In the genomic region with DNA sequence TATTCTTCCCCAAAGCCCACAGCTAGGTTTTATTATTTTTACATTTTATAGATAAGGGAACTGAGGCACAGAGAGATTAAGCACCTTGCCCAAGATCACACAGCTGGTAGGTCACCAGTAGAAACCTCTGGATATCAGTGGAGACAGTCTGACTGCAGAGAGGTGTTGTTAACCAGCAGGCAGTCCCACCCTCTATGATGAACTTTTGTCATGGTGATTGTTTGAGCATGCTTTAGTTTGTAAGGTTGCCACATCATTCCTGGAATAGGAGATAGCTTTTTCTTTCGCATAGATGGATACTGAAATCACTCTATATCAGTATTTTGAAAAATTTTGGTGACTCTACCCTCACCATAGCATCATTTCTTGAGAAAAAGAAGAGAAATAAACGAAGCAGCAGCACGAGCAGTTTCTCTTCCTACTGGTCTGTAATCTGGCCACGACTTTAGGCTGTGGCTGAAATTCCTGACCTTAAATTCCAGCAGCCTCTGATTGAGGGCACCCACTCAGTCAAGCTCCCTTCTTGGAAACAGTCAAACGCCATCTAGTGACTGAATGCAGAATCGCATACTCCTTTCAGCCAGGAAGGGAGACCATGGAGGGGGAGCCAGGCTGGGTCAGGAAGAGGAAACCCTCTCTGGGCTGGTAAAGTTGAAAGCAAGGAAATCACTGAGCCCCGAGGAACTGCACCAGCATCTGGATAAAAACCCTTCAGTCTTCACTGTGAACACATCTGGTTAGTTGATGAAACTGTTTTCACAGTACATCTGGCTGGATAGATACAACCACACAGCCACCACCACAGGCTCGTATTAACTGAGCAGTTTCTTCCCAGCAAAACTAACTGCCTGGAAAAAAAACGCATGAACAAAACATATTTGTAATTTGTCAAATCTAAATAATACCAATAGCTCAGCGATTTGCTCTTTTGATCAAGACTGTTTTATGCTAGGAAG, we compare ENCODE assay signal across 8 cellular contexts.
DNase-seq lines count a peak whose midpoint lies in the region; ATAC-seq and TF ChIP-seq lines count a peak whose summit lies in the region.

No MANE protein-coding gene starts in this region.

- H3K4me1 ChIP-seq in DOHH2 (ENCODE audit: control insufficient read depth, low read length), result no peaks in the 10 kb centered on the region

- no peak overlapping the region for H3K27ac ChIP-seq in DOHH2 (ENCODE audit: low read depth, low read length)

- H3K79me2 ChIP-seq in DOHH2 (ENCODE audit: control insufficient read depth, low read length), result no peaks in the 10 kb centered on the region

- intact Hi-C loops in left cardiac atrium (cut with DNase I), result loop anchor here (5.0 to 10.0 kb wide), 2 partner anchors 102 to 714 kb away; no protein-coding TSS in a partner anchor

- TF ChIP-seq RAD21 in Ishikawa (IDR thresholded peaks at IDR 0.05; ENCODE audit: low read depth), result peak; percentile 41

- 0 out of 2 replicates have a peak overlapping the region, but pooled peaks have one; percentile 14 for H3K4me2 ChIP-seq in DOHH2 (ENCODE audit: low read length)

- H3K36me3 ChIP-seq in DOHH2 (ENCODE audit: control insufficient read depth, low read length), result no peaks in the 10 kb centered on the region

- peak; percentile 19 for DNase-seq in activated naive CD8-positive, alpha-beta T cell treated with anti-CD3 and anti-CD28 coated beads, Interleukin-2, amount 50 U/mL, for 16 hours (ENCODE audit: low read depth, low spot score)
- DNase-seq in left cardiac atrium, result peak; percentile 45
- DNase-seq in retina, result peak; percentile 64

- peaks cover 3% of the 10 kb centered on the region for H3K27me3 ChIP-seq in DOHH2 (ENCODE audit: control insufficient read depth, low read length)

- H3K9me2 ChIP-seq in DOHH2 (replicated peaks; ENCODE audit: control insufficient read depth, low read length), result no peaks in the 10 kb centered on the region

- no peak for TF ChIP-seq EP300 in Ishikawa (IDR thresholded peaks at IDR 0.05; ENCODE audit: borderline replicate concordance)

- H4K20me1 ChIP-seq in DOHH2 (ENCODE audit: control insufficient read depth, insufficient read depth, low read depth, low read length), result no peaks in the 10 kb centered on the region

- peak; percentile 89 for TF ChIP-seq CTCF in DOHH2 (IDR thresholded peaks at IDR 0.05; ENCODE audit: low read depth, low read length, poor library complexity, severe bottlenecking)

- H3F3A ChIP-seq in DOHH2 (ENCODE audit: control insufficient read depth, insufficient read depth), result no peaks in the 10 kb centered on the region

- H3K9me3 ChIP-seq in DOHH2 (ENCODE audit: control insufficient read depth, insufficient read depth, low read length), result 0 out of 2 replicates have a peak, but pooled peaks cover under 1% of the 10 kb centered on the region

- no peak overlapping the region for H3K4me3 ChIP-seq in DOHH2 (ENCODE audit: low read length)

- ATAC-seq in SK-N-SH treated with all-trans-retinoic acid at 6 μM for 48 hours, result peak; percentile 100
- peak; percentile 82 to 91 for ATAC-seq in left cardiac atrium
- no peak for ATAC-seq in GM18858 (IDR thresholded peaks at IDR 0.05; ENCODE audit: unreplicated experiment)
- no peak for ATAC-seq in HG03442 (IDR thresholded peaks at IDR 0.05; ENCODE audit: unreplicated experiment)

TF ChIP-seq in Ishikawa, 13 proteins besides CTCF, POLR2A, EP300 and RAD21 (continues in another document):
- TF ChIP-seq YY1 (IDR thresholded peaks at IDR 0.05; ENCODE audit: low read depth), result no peak
- no peak for TF ChIP-seq NFIC (IDR thresholded peaks at IDR 0.05)
- TF ChIP-seq, protein P1, sequence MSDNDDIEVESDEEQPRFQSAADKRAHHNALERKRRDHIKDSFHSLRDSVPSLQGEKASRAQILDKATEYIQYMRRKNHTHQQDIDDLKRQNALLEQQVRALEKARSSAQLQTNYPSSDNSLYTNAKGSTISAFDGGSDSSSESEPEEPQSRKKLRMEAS (IDR thresholded peaks at IDR 0.05), result no peak
- TF ChIP-seq CEBPB (IDR thresholded peaks at IDR 0.05), result no peak
- TF ChIP-seq ZBTB7A (IDR thresholded peaks at IDR 0.05; ENCODE audit: low read depth), result no peak
- TF ChIP-seq, protein P2, sequence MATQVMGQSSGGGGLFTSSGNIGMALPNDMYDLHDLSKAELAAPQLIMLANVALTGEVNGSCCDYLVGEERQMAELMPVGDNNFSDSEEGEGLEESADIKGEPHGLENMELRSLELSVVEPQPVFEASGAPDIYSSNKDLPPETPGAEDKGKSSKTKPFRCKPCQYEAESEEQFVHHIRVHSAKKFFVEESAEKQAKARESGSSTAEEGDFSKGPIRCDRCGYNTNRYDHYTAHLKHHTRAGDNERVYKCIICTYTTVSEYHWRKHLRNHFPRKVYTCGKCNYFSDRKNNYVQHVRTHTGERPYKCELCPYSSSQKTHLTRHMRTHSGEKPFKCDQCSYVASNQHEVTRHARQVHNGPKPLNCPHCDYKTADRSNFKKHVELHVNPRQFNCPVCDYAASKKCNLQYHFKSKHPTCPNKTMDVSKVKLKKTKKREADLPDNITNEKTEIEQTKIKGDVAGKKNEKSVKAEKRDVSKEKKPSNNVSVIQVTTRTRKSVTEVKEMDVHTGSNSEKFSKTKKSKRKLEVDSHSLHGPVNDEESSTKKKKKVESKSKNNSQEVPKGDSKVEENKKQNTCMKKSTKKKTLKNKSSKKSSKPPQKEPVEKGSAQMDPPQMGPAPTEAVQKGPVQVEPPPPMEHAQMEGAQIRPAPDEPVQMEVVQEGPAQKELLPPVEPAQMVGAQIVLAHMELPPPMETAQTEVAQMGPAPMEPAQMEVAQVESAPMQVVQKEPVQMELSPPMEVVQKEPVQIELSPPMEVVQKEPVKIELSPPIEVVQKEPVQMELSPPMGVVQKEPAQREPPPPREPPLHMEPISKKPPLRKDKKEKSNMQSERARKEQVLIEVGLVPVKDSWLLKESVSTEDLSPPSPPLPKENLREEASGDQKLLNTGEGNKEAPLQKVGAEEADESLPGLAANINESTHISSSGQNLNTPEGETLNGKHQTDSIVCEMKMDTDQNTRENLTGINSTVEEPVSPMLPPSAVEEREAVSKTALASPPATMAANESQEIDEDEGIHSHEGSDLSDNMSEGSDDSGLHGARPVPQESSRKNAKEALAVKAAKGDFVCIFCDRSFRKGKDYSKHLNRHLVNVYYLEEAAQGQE (IDR thresholded peaks at IDR 0.05; ENCODE audit: low read depth), result no peak
- TF ChIP-seq, protein P3, sequence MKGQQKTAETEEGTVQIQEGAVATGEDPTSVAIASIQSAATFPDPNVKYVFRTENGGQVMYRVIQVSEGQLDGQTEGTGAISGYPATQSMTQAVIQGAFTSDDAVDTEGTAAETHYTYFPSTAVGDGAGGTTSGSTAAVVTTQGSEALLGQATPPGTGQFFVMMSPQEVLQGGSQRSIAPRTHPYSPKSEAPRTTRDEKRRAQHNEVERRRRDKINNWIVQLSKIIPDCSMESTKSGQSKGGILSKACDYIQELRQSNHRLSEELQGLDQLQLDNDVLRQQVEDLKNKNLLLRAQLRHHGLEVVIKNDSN (IDR thresholded peaks at IDR 0.05), result no peak
- TF ChIP-seq TAF1 (IDR thresholded peaks at IDR 0.05; ENCODE audit: low read depth), result no peak
- no peak for TF ChIP-seq TCF12 (IDR thresholded peaks at IDR 0.05; ENCODE audit: low read depth)
- TF ChIP-seq FOXM1 (IDR thresholded peaks at IDR 0.05; ENCODE audit: borderline replicate concordance, low read depth), result no peak

TF ChIP-seq in SK-N-SH treated with all-trans-retinoic acid at 6 μM for 48 hours, 23 proteins besides CTCF, POLR2A, EP300 and RAD21 (continues in another document):
- TF ChIP-seq, protein P4, sequence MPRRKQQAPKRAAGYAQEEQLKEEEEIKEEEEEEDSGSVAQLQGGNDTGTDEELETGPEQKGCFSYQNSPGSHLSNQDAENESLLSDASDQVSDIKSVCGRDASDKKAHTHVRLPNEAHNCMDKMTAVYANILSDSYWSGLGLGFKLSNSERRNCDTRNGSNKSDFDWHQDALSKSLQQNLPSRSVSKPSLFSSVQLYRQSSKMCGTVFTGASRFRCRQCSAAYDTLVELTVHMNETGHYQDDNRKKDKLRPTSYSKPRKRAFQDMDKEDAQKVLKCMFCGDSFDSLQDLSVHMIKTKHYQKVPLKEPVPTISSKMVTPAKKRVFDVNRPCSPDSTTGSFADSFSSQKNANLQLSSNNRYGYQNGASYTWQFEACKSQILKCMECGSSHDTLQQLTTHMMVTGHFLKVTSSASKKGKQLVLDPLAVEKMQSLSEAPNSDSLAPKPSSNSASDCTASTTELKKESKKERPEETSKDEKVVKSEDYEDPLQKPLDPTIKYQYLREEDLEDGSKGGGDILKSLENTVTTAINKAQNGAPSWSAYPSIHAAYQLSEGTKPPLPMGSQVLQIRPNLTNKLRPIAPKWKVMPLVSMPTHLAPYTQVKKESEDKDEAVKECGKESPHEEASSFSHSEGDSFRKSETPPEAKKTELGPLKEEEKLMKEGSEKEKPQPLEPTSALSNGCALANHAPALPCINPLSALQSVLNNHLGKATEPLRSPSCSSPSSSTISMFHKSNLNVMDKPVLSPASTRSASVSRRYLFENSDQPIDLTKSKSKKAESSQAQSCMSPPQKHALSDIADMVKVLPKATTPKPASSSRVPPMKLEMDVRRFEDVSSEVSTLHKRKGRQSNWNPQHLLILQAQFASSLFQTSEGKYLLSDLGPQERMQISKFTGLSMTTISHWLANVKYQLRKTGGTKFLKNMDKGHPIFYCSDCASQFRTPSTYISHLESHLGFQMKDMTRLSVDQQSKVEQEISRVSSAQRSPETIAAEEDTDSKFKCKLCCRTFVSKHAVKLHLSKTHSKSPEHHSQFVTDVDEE (CRISPR knock-in tag; IDR thresholded peaks at IDR 0.05), result no peak
- TF ChIP-seq, protein P5, sequence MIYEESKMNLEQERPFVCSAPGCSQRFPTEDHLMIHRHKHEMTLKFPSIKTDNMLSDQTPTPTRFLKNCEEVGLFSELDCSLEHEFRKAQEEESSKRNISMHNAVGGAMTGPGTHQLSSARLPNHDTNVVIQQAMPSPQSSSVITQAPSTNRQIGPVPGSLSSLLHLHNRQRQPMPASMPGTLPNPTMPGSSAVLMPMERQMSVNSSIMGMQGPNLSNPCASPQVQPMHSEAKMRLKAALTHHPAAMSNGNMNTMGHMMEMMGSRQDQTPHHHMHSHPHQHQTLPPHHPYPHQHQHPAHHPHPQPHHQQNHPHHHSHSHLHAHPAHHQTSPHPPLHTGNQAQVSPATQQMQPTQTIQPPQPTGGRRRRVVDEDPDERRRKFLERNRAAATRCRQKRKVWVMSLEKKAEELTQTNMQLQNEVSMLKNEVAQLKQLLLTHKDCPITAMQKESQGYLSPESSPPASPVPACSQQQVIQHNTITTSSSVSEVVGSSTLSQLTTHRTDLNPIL (CRISPR knock-in tag; IDR thresholded peaks at IDR 0.05; ENCODE audit: low read depth), result no peak

Comparison
In these comparisons a context has a peak if more than half of its experiments do, and no peak if none do; other contexts are left out.
1. ATAC-seq: peak in SK-N-SH treated with all-trans-retinoic acid at 6 μM for 48 hours (single experiment) and left cardiac atrium (2 of 2); none in GM18858 (single experiment) and HG03442 (single experiment).
2. Peak in every context shown above with its lines, with median percentiles within 50 percentile points of each other: DNase-seq.